In the genomic region with DNA sequence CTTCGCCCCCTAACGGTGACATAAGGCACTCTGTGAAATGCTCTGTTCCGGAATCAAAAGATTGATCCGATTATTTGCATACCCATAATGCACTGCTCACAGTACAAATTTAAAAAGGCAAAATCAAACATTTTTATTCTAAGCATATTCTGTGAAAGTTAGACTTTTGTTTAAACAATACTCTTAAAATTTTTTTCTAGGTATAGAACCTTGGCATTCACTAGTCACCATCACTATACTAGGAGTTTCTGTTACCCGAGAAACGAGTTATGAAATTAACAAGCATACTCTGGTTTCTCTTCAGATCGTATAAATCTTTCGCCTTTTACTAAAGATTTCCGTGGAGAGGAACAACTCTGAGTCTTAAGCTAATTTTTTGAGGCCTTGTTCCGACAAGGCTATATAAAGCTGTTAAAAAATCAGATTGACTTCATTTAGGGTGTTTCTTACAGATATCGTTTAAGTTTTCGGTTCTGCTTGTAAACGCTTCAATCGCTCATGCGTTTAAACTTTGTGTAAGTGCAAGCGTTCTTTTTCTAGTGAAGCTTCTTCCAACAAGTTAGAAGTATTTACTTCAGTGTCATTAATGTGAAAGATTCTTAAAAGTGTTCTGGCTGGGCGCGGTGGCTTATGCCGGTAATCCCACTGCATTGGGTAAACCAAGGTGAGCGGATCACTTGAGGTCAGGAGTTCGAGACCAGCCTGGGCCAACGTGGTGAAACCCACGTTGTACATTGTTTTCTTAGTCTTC, we compare ENCODE assay signal across 1 cellular context.
A peak's percentile ranks its signal among the peaks of the same experiment; 100 is the strongest.
TF ChIP-seq lines count a peak whose summit lies in the region.

TSS of gene RNU5B-1 (plus strand) at position 285 of the 751 bp plus-strand sequence.

TF ChIP-seq in HEK293, 187 proteins besides CTCF, POLR2A, EP300 and RAD21 (continued from another document):
- TF ChIP-seq REST (tag by site-specific recombination; IDR thresholded peaks at IDR 0.05) (0 out of 2 replicates have a peak, but pooled peaks have one; percentile 35), MZF1 (tag by site-specific recombination; IDR thresholded peaks at IDR 0.05; ENCODE audit: borderline replicate concordance) (peak; percentile 88), KLF17 (tag by site-specific recombination; IDR thresholded peaks at IDR 0.05) (peak; percentile 50; the same call in 1 of the 2 replicates), OSR2 (tag by site-specific recombination; IDR thresholded peaks at IDR 0.05) (0 out of 2 replicates have a peak, but pooled peaks have one; percentile 22), KLF9 (tag by site-specific recombination; IDR thresholded peaks at IDR 0.05; ENCODE audit: low read depth) (no peak), ZNF350 (tag by site-specific recombination; IDR thresholded peaks at IDR 0.05) (no peak), ZNF513 (tag by site-specific recombination; IDR thresholded peaks at IDR 0.05) (0 out of 2 replicates have a peak, but pooled peaks have one; percentile 23)
- TF ChIP-seq, protein P1, sequence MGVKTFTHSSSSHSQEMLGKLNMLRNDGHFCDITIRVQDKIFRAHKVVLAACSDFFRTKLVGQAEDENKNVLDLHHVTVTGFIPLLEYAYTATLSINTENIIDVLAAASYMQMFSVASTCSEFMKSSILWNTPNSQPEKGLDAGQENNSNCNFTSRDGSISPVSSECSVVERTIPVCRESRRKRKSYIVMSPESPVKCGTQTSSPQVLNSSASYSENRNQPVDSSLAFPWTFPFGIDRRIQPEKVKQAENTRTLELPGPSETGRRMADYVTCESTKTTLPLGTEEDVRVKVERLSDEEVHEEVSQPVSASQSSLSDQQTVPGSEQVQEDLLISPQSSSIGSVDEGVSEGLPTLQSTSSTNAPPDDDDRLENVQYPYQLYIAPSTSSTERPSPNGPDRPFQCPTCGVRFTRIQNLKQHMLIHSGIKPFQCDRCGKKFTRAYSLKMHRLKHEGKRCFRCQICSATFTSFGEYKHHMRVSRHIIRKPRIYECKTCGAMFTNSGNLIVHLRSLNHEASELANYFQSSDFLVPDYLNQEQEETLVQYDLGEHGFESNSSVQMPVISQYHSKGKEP (tag by site-specific recombination; IDR thresholded peaks at IDR 0.05): peak; percentile 80
- TF ChIP-seq, protein P2, sequence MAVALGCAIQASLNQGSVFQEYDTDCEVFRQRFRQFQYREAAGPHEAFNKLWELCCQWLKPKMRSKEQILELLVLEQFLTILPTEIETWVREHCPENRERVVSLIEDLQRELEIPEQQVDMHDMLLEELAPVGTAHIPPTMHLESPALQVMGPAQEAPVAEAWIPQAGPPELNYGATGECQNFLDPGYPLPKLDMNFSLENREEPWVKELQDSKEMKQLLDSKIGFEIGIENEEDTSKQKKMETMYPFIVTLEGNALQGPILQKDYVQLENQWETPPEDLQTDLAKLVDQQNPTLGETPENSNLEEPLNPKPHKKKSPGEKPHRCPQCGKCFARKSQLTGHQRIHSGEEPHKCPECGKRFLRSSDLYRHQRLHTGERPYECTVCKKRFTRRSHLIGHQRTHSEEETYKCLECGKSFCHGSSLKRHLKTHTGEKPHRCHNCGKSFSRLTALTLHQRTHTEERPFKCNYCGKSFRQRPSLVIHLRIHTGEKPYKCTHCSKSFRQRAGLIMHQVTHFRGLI (tag by site-specific recombination; IDR thresholded peaks at IDR 0.05): peak; percentile 83; the same call in 1 of the 2 replicates
